In genomic region chr20:52429029-52429428, GRCh38 we compare ENCODE assay signal across 27 cellular contexts.
"Had no signal": no experiment of that assay in that cellular context is flagged by ENCODE, and none has a peak within 500 bp of the region (broad histone marks: within the 10 kb centered on the region; RNA-seq: fewer than 3 reads in every experiment).

No MANE protein-coding gene starts in this region.

- H3K9me3 ChIP-seq: colonic mucosa, esophagus muscularis mucosa, gastrocnemius medialis, gastroesophageal sphincter had no signal

- H3K36me3 ChIP-seq: colonic mucosa, esophagus muscularis mucosa, esophagus squamous epithelium, gastrocnemius medialis, gastroesophageal sphincter, heart left ventricle, heart right ventricle had no signal

- FAIRE-seq: colon, endometrium, endothelial cell of umbilical vein, frontal cortex had no signal

- H3K4me3 ChIP-seq: colonic mucosa, coronary artery, dorsolateral prefrontal cortex, esophagus muscularis mucosa, esophagus squamous epithelium, gastrocnemius medialis, gastroesophageal sphincter, heart left ventricle, heart right ventricle had no signal

- H3K4me1 ChIP-seq: colonic mucosa, esophagus muscularis mucosa, foreskin keratinocyte, gastrocnemius medialis, gastroesophageal sphincter, heart left ventricle, heart right ventricle had no signal

- H3K27ac ChIP-seq: colonic mucosa, coronary artery, dorsolateral prefrontal cortex, epithelial cell of prostate, esophagus muscularis mucosa, esophagus squamous epithelium, foreskin keratinocyte, gastrocnemius medialis, gastroesophageal sphincter, heart left ventricle, heart right ventricle had no signal

- H3K27me3 ChIP-seq: colonic mucosa, dorsolateral prefrontal cortex, esophagus muscularis mucosa, esophagus squamous epithelium, foreskin keratinocyte, gastrocnemius medialis, gastroesophageal sphincter, heart left ventricle, heart right ventricle had no signal

- ATAC-seq: effector memory CD8-positive, alpha-beta T cell; esophagus mucosa; foreskin keratinocyte; gastrocnemius medialis; gastroesophageal sphincter; heart left ventricle; heart right ventricle had no signal

- DNase-seq: colonic mucosa; cortex of kidney; dermis blood vessel endothelial cell; dorsolateral prefrontal cortex; effector CD4-positive, alpha-beta T cell; effector memory CD4-positive, alpha-beta T cell; effector memory CD8-positive, alpha-beta T cell; endodermal cell; erythroblast; esophagus squamous epithelium; foreskin fibroblast; foreskin keratinocyte; foreskin melanocyte; gastrocnemius medialis; glutamatergic neuron; head of caudate nucleus; heart left ventricle; heart right ventricle had no signal
